12 cellular contexts compared by ENCODE assay signal in the genomic region with DNA sequence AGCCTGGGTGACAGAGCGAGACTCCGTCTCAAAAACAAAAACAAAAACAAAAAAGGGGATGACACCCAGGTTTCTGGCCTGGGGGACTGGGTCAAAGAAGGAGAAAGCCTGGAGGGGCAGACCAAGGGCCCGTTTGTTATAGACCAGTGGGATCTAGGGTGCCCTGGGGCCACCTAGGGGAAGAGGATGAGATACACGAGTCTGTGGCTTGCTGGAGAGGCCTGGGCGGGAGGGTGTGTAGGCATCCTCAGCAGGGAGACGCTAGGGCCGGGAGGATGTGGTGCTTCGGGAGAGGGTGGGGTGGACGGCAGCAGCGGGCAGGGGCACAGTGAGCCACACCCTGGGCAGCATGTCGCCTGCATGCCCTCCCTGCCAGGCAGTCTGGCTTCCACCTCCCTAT. TPM values are rescaled to one million over a fixed set of nuclear protein-coding genes. Genes with fewer than 3 reads are reported as not detected.
DNase-seq lines count a peak whose midpoint lies in the region; ATAC-seq, FAIRE-seq and TF ChIP-seq lines count a peak whose summit lies in the region.
"Had no signal": no experiment of that assay in that cellular context is flagged by ENCODE, and none has a peak within 500 bp of the region (broad histone marks: within the 10 kb centered on the region; RNA-seq: fewer than 3 reads in every experiment).

No MANE protein-coding gene starts in this region.

- H3K18ac ChIP-seq in H1 (ENCODE audit: extremely low read depth, low read length) = no peak overlapping the region

- no peak overlapping the region for H4K8ac ChIP-seq in H1 (ENCODE audit: extremely low read depth, insufficient read depth, low read length)

- H3K4me2 ChIP-seq in OCI-LY7 (ENCODE audit: low read length) (no peak overlapping the region), H1 (ENCODE audit: insufficient read depth in 1 of 2, low read depth in 2 of 2, low read length in 2 of 2) (no peak overlapping the region)

- no peak for FAIRE-seq in H1 (lab: Jason Lieb, UNC)

- H2BK12ac ChIP-seq in H1 (ENCODE audit: low read depth, low read length) = no peak overlapping the region

- no peak overlapping the region for H3K23ac ChIP-seq in H1 (ENCODE audit: insufficient read length)

- peaks cover 21% of the 10 kb centered on the region for H3K36me3 Mint-ChIP-seq in CD4-positive, CD25-positive, alpha-beta regulatory T cell

- no peak overlapping the region for H2BK5ac ChIP-seq in H1 (ENCODE audit: low read depth, low read length)

- no peak for TF ChIP-seq POLR2A in H1 (IDR thresholded peaks at IDR 0.05; ENCODE audit: control extremely low read depth in 1 of 2, low read depth in 2 of 2, low read length in 2 of 2)

- DNase-seq in 8988T = peak; percentile 84
- DNase-seq in CD4-positive, CD25-positive, alpha-beta regulatory T cell = peak in 1 of 3 donors; percentile 55
- peak; percentile 58 for DNase-seq in OCI-LY7 (ENCODE audit: low spot score)
- no peak for DNase-seq in H1 (ENCODE audit: low read depth in 1 of 2, low spot score in 2 of 2)
- DNase-seq in putamen (ENCODE audit: low spot score) = no peak
- no peak for DNase-seq in Right ventricle myocardium inferior (ENCODE audit: missing footprints)
- DNase-seq in dedifferentiated amniotic fluid mesenchymal stem cell (ENCODE audit: extremely low spot score) = no peak
- DNase-seq: foreskin melanocyte, NCI-H1417 had no signal

- H3K9me3 Mint-ChIP-seq in CD4-positive, CD25-positive, alpha-beta regulatory T cell = peaks cover 0 to 1% (median 0%) of the 10 kb centered on the region in 7 donors

- H2BK15ac ChIP-seq in H1 (ENCODE audit: low read length) = no peak overlapping the region

- H3K14ac ChIP-seq in H1 (ENCODE audit: insufficient read length) = no peak overlapping the region

- WGBS in H1 (ENCODE audit: extremely low coverage in 1 of 2, insufficient coverage in 1 of 2, insufficient read length in 1 of 2, insufficient replicate concordance in 2 of 2, low coverage in 1 of 2, low lambda C conversion rate in 2 of 2, missing lambda C conversion rate in 1 of 2), 2 experiments = 86% methylated on average over 11 of the region's 11 CpGs; no CpG with 5 or more reads in 1 of the 2 experiments

- no peak overlapping the region for H3K9ac ChIP-seq in H1 (replicated peaks in 1 of 4; ENCODE audit: extremely low read depth in 1 of 4, low read depth in 3 of 4, low read length in 3 of 4)

- no peak for TF ChIP-seq EP300 in H1 (IDR thresholded peaks at IDR 0.05; ENCODE audit: borderline replicate concordance in 1 of 2, low read depth in 2 of 2, low read length in 2 of 2)

- H2BK20ac ChIP-seq in H1 (ENCODE audit: low read length) = no peak overlapping the region

- H2AFZ ChIP-seq in OCI-LY7 (ENCODE audit: low read length) (no peak overlapping the region), H1 (ENCODE audit: low read length) (no peak overlapping the region)

- peaks cover 0 to 19% (median 6%) of the 10 kb centered on the region in 4 donors for H3K4me1 Mint-ChIP-seq in CD4-positive, CD25-positive, alpha-beta regulatory T cell

- TF ChIP-seq RAD21 in H1 (IDR thresholded peaks at IDR 0.05 in 1 of 2, conservative IDR thresholded peaks at IDR 0.05 in 1 of 2; ENCODE audit: low read depth in 2 of 2, low read length in 2 of 2) = peak; percentile 40 to 54

- H3K27ac Mint-ChIP-seq in CD4-positive, CD25-positive, alpha-beta regulatory T cell = peak overlapping the region in 1 of 3 donors; percentile 41

- no peaks in the 10 kb centered on the region for H3K9me2 ChIP-seq in OCI-LY7 (ENCODE audit: insufficient read depth, low read length)

- no peak overlapping the region for H3K27ac ChIP-seq in CD4-positive, CD25-positive, alpha-beta regulatory T cell (ENCODE audit: insufficient read depth, low read length, poor library complexity, severe bottlenecking)
- H3K27ac ChIP-seq in OCI-LY7 (ENCODE audit: low read depth, low read length, poor library complexity, severe bottlenecking) (no peak overlapping the region), H1 (ENCODE audit: low read depth, low read length) (no peak overlapping the region)
- H3K27ac ChIP-seq: coronary artery, SK-N-MC had no signal

- H3K9me3 ChIP-seq in CD4-positive, CD25-positive, alpha-beta regulatory T cell (ENCODE audit: control insufficient read depth in 2 of 2, low read length in 2 of 2) = no peaks in the 10 kb centered on the region
- no peaks in the 10 kb centered on the region for H3K9me3 ChIP-seq in OCI-LY7 (ENCODE audit: low read length)
- H3K9me3 ChIP-seq in H1 (ENCODE audit: insufficient read depth in 2 of 2, low read depth in 1 of 2, low read length in 1 of 2) = no peaks in the 10 kb centered on the region; a peak in 1 of 4 replicates

- TF ChIP-seq CTCF in OCI-LY7 (conservative IDR thresholded peaks at IDR 0.05; ENCODE audit: low read length) (peak; percentile 60), H1 (IDR thresholded peaks at IDR 0.05; ENCODE audit: control extremely low read depth in 1 of 3, insufficient read depth in 1 of 3, low read depth in 1 of 3, low read length in 3 of 3) (peak; percentile 18 to 26 (median 21); a peak in 3 of 4 replicates)

- no peak overlapping the region for H2AK5ac ChIP-seq in H1 (ENCODE audit: low read depth, low read length)

- no peaks in the 10 kb centered on the region for H3K27me3 ChIP-seq in CD4-positive, CD25-positive, alpha-beta regulatory T cell (ENCODE audit: control insufficient read depth, insufficient read depth, low read length)
- H3K27me3 ChIP-seq in H1 (replicated peaks in 1 of 4; ENCODE audit: control insufficient read depth in 3 of 4, extremely low read depth in 1 of 4, insufficient read depth in 3 of 4, low read length in 3 of 4) = no peaks in the 10 kb centered on the region

- no peaks in the 10 kb centered on the region for H3K79me2 ChIP-seq in OCI-LY7 (ENCODE audit: insufficient read depth, low read depth, low read length)
- H3K79me2 ChIP-seq in H1 (ENCODE audit: control insufficient read depth in 1 of 2, insufficient read depth in 2 of 2, low read length in 2 of 2) = no peaks in the 10 kb centered on the region

- no peak overlapping the region for H3K56ac ChIP-seq in H1 (replicated peaks; ENCODE audit: insufficient read length, low read depth, low read length)

- intact Hi-C loops in OCI-LY7 (cut with micrococcal nuclease; ENCODE audit: unreplicated experiment) (no loop called here), Right ventricle myocardium inferior (cut with DNase I) (no loop called here)

- POLR2A ChIA-PET in OCI-LY7 (lab: Charles Lee) (interaction anchor here (0.6 kb wide), 1 partner anchor 211 kb away, joined by 3 read pairs; no protein-coding TSS in a partner anchor), H1 (lab: Charles Lee; ENCODE audit: partially characterized antibody) (interaction anchor here (0.6 to 2.6 kb wide), 5 partner anchors 11 to 229 kb away, joined by 3 to 10 read pairs (median 5); a partner anchor contains a TSS)

- no peak overlapping the region for H2BK120ac ChIP-seq in H1 (replicated peaks; ENCODE audit: low read depth, low read length)

- no TSS peak for BruUV-seq in OCI-LY7 (replicated peaks; lab: Mats Ljungman, UMichigan)

- no peaks in the 10 kb centered on the region for H3K27me3 Mint-ChIP-seq in CD4-positive, CD25-positive, alpha-beta regulatory T cell

- peak; percentile 37 to 46 for ATAC-seq in CD4-positive, CD25-positive, alpha-beta regulatory T cell (ENCODE audit: low read depth in 2 of 2)
- ATAC-seq in HG02970 (IDR thresholded peaks at IDR 0.05; ENCODE audit: low FRiP score, unreplicated experiment) = no peak
- ATAC-seq in Right ventricle myocardium inferior = no peak

- H3K4me3 ChIP-seq in CD4-positive, CD25-positive, alpha-beta regulatory T cell (ENCODE audit: low read depth, low read length) = no peak overlapping the region
- no peak overlapping the region for H3K4me3 ChIP-seq in OCI-LY7 (ENCODE audit: low read depth, low read length, poor library complexity, severe bottlenecking)
- no peak overlapping the region for H3K4me3 ChIP-seq in H1 (ENCODE audit: extremely low read depth in 1 of 4, insufficient read depth in 2 of 4, low read depth in 3 of 4, low read length in 4 of 4)
- H3K4me3 ChIP-seq: coronary artery, SK-N-MC had no signal

- H4K20me1 ChIP-seq in OCI-LY7 (ENCODE audit: insufficient read depth, low read length) = no peaks in the 10 kb centered on the region
- peaks cover 3 to 7% of the 10 kb centered on the region in 2 experiments for H4K20me1 ChIP-seq in H1 (replicated peaks in 1 of 2; ENCODE audit: control insufficient read depth in 1 of 2, insufficient read depth in 2 of 2, low read length in 2 of 2)

- no peak overlapping the region for H3K4me3 Mint-ChIP-seq in CD4-positive, CD25-positive, alpha-beta regulatory T cell

- no peaks in the 10 kb centered on the region for H3K4me1 ChIP-seq in CD4-positive, CD25-positive, alpha-beta regulatory T cell (ENCODE audit: control insufficient read depth, insufficient read depth, low read length, poor library complexity, severe bottlenecking)
- peaks cover 25% of the 10 kb centered on the region for H3K4me1 ChIP-seq in OCI-LY7 (ENCODE audit: insufficient read depth, low read length, poor library complexity, severe bottlenecking)
- H3K4me1 ChIP-seq in H1 (replicated peaks in 1 of 4; ENCODE audit: control insufficient read depth in 3 of 4, insufficient read depth in 4 of 4, low read length in 3 of 4) = no peaks in the 10 kb centered on the region; a peak in 1 of 7 replicates

- H3K79me1 ChIP-seq in H1 (ENCODE audit: low read depth, low read length) = no peaks in the 10 kb centered on the region; the same call in 1 of the 2 replicates

- no peak overlapping the region for H4K5ac ChIP-seq in H1 (ENCODE audit: insufficient read length, low read depth, low read length)

- no peak overlapping the region for H4K91ac ChIP-seq in H1 (replicated peaks; ENCODE audit: insufficient read length, low read length)

- CTCF ChIA-PET in OCI-LY7 (lab: Charles Lee; ENCODE audit: unreplicated experiment) = no interaction called here
- CTCF ChIA-PET in H1 (lab: Charles Lee; ENCODE audit: partially characterized antibody) = interaction anchor here (0.8 to 1.5 kb wide), 5 partner anchors 12 to 174 kb away, joined by 3 to 4 read pairs (median 4); no protein-coding TSS in a partner anchor

- H3K4ac ChIP-seq in H1 (replicated peaks; ENCODE audit: insufficient read length, low read depth, low read length) = no peak overlapping the region

- H3K23me2 ChIP-seq in H1 (ENCODE audit: low read depth, low read length) = no peaks in the 10 kb centered on the region

- H3K36me3 ChIP-seq in CD4-positive, CD25-positive, alpha-beta regulatory T cell (ENCODE audit: control insufficient read depth, insufficient read depth, low read length) = peaks cover 13% of the 10 kb centered on the region
- H3K36me3 ChIP-seq in OCI-LY7 (ENCODE audit: insufficient read depth, low read length) (peaks cover 36% of the 10 kb centered on the region), H1 (ENCODE audit: control insufficient read depth in 2 of 4, insufficient read depth in 4 of 4, low read length in 3 of 4) (peaks cover 9 to 41% (median 31%) of the 10 kb centered on the region in 4 experiments; a peak in 7 of 8 replicates)

RNA-seq across cellular contexts. Expression of a gene that starts 17.1 kb away (rescaled TPM):
- total RNA-seq in CD4-positive, CD25-positive, alpha-beta regulatory T cell = 18.2 TPM
- polyA plus RNA-seq in CD4-positive, CD25-positive, alpha-beta regulatory T cell = 10 to 100 TPM; 15.3 to 33.0 (median 26.8) TPM
- 30.5 and 32.0 TPM in 2 replicates for total RNA-seq in OCI-LY7 (2014; rRNA removed; shearing (Covaris generic))
- total RNA-seq in OCI-LY7 (2022) (30.4 TPM in 2 replicates), Right ventricle myocardium inferior (43.9 TPM)
- 51.9 and 57.1 TPM in 2 replicates for total RNA-seq in H1 (2021; fragmentation: NEBNext Ultra II Directional; extraction: Animal tissue kit (Norgen Biotek cat#: 25700))
- polyA plus RNA-seq in H1 (2011; rRNA removed) = 25.7 and 32.8 TPM in 2 replicates
- 40.4 TPM for polyA plus RNA-seq in H1 (2011; cell fraction: cytosol; rRNA removed)
- 10.4 TPM for polyA plus RNA-seq in H1 (2011; cell fraction: nucleus; rRNA removed)
- 30.5 to 38.1 TPM (median 34.7 TPM) in 4 replicates for polyA plus RNA-seq in H1 (2012, experiment 1 of 2)
- 4.9 TPM for polyA plus RNA-seq in H1 (2012, experiment 2 of 2)
- polyA plus RNA-seq in H1 (2013, experiment 1 of 2) = 27.5 TPM
- 28.4 TPM for polyA plus RNA-seq in H1 (2013, experiment 2 of 2)
- 50.9 and 59.7 TPM in 2 replicates for polyA minus RNA-seq in H1 (2011; rRNA and poly(A)+ RNA removed)
- 29.9 TPM for polyA minus RNA-seq in H1 (2011; cell fraction: cytosol; rRNA and poly(A)+ RNA removed)
- polyA minus RNA-seq in H1 (2011; cell fraction: nucleus; rRNA and poly(A)+ RNA removed) = 17.3 TPM

RNA-seq across cellular contexts. Expression of a gene that starts 19.3 kb away (rescaled TPM):
- total RNA-seq in CD4-positive, CD25-positive, alpha-beta regulatory T cell = 33.7 TPM
- polyA plus RNA-seq in CD4-positive, CD25-positive, alpha-beta regulatory T cell = 10 to 100 TPM in 2 of 4 donors, 1 to 10 TPM in 2; 7.3 to 11.4 (median 9.6) TPM
- 16.1 and 17.2 TPM in 2 replicates for total RNA-seq in OCI-LY7 (2014; rRNA removed; shearing (Covaris generic))
- total RNA-seq in OCI-LY7 (2022) (70.5 and 74.4 TPM in 2 replicates), Right ventricle myocardium inferior (196 TPM)
- total RNA-seq in H1 (2021; fragmentation: NEBNext Ultra II Directional; extraction: Animal tissue kit (Norgen Biotek cat#: 25700)) = 78.6 and 80.2 TPM in 2 replicates
- 40.1 and 52.4 TPM in 2 replicates for polyA plus RNA-seq in H1 (2011; rRNA removed)
- 44.8 TPM for polyA plus RNA-seq in H1 (2011; cell fraction: cytosol; rRNA removed)
- 101 TPM for polyA plus RNA-seq in H1 (2011; cell fraction: nucleus; rRNA removed)
- 42.7 to 57.4 TPM (median 55.0 TPM) in 4 replicates for polyA plus RNA-seq in H1 (2012, experiment 1 of 2)
- 52.1 TPM for polyA plus RNA-seq in H1 (2012, experiment 2 of 2)
- polyA plus RNA-seq in H1 (2013, experiment 1 of 2) = 32.7 TPM
- 31.0 TPM for polyA plus RNA-seq in H1 (2013, experiment 2 of 2)
- polyA minus RNA-seq in H1 (2011; rRNA and poly(A)+ RNA removed) = 116 and 124 TPM in 2 replicates
- 57.5 TPM for polyA minus RNA-seq in H1 (2011; cell fraction: cytosol; rRNA and poly(A)+ RNA removed)
- polyA minus RNA-seq in H1 (2011; cell fraction: nucleus; rRNA and poly(A)+ RNA removed) = 44.3 TPM

RNA-seq across cellular contexts. Expression of a gene that starts 43.2 kb away (rescaled TPM):
- 193 TPM for total RNA-seq in CD4-positive, CD25-positive, alpha-beta regulatory T cell
- polyA plus RNA-seq in CD4-positive, CD25-positive, alpha-beta regulatory T cell = 100 to 1,000 TPM; 115 to 130 (median 121) TPM
- 23.4 and 28.8 TPM in 2 replicates for total RNA-seq in OCI-LY7 (2014; rRNA removed; shearing (Covaris generic))
- 40.7 and 47.0 TPM in 2 replicates for total RNA-seq in OCI-LY7 (2022)
- total RNA-seq in H1 (2021; fragmentation: NEBNext Ultra II Directional; extraction: Animal tissue kit (Norgen Biotek cat#: 25700)) = 20.4 and 21.0 TPM in 2 replicates
- polyA plus RNA-seq in H1 (2011; rRNA removed) = 24.1 and 24.7 TPM in 2 replicates
- 22.7 TPM for polyA plus RNA-seq in H1 (2011; cell fraction: cytosol; rRNA removed)
- polyA plus RNA-seq in H1 (2011; cell fraction: nucleus; rRNA removed) = 35.7 TPM
- polyA plus RNA-seq in H1 (2012, experiment 1 of 2) = 14.2 to 20.5 TPM (median 18.9 TPM) in 4 replicates
- polyA plus RNA-seq in H1 (2012, experiment 2 of 2) = 24.7 TPM
- 13.2 TPM for polyA plus RNA-seq in H1 (2013, experiment 1 of 2)
- polyA plus RNA-seq in H1 (2013, experiment 2 of 2) = 12.5 TPM
- polyA minus RNA-seq in H1 (2011; rRNA and poly(A)+ RNA removed) = 24.1 and 32.5 TPM in 2 replicates
- polyA minus RNA-seq in H1 (2011; cell fraction: cytosol; rRNA and poly(A)+ RNA removed) = 23.2 TPM
- 24.3 TPM for polyA minus RNA-seq in H1 (2011; cell fraction: nucleus; rRNA and poly(A)+ RNA removed)
- 35.4 TPM for total RNA-seq in Right ventricle myocardium inferior

Comparison
In these comparisons a context has a peak if more than half of its experiments do, and no peak if none do; other contexts are left out.
1. DNase-seq: peak in 8988T (single experiment) and OCI-LY7 (single experiment); none in H1 (0 of 2), putamen (single experiment), Right ventricle myocardium inferior (single experiment) and dedifferentiated amniotic fluid mesenchymal stem cell (single experiment).
2. ATAC-seq: peak in CD4-positive, CD25-positive, alpha-beta regulatory T cell (2 of 2); none in HG02970 (single experiment) and Right ventricle myocardium inferior (single experiment).